In the genomic region with DNA sequence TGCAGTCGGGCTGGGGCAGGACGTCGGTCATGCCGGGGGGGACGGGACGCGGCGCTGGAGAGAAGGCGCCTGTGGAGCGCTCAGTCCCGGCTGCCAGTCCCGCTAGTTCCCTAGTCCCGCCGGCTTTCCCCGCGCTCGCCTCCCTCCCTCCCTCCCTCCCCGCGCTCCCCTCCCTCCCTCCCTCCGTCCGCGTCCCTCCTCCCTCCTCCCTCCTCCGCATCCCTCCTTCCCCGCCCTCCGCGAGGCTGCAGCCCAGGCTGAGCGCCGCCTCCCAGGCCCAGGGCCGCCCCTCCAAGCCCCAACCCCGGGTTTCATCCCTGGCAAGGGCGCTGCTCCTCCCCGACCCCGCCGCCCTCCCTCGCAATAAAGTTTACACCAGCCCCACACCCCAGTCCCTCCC, we compare ENCODE assay signal across 12 cellular contexts. TPM values are rescaled to one million over a fixed set of nuclear protein-coding genes. Genes with fewer than 3 reads are reported as not detected.
DNase-seq lines count a peak whose midpoint lies in the region; ATAC-seq, FAIRE-seq and TF ChIP-seq lines count a peak whose summit lies in the region.
"Had no signal": no experiment of that assay in that cellular context is flagged by ENCODE, and none has a peak within 500 bp of the region (broad histone marks: within the 10 kb centered on the region; RNA-seq: fewer than 3 reads in every experiment).

No MANE protein-coding gene starts in this region.

- no peak for DNase-seq in esophagus squamous epithelium (lab: John Stamatoyannopoulos, UW)
- peak; percentile 90 for DNase-seq in kidney
- no peak for DNase-seq in stomach
- DNase-seq in 8988T: no peak
- DNase-seq in NCI-H510A treated with DMSO at 0.1 percent for 48 hours (lab: John Stamatoyannopoulos, UW): no peak
- DNase-seq: activated CD4-positive, CD25-positive, alpha-beta regulatory T cell treated with anti-CD3 and anti-CD28 coated beads, Interleukin-2, amount 50 U/mL, for 72 hours; NCI-H187 treated with DMSO at 0.1 percent for 48 hours had no signal

- no peak for TF ChIP-seq EP300 in stomach (IDR thresholded peaks at IDR 0.05)

- intact Hi-C loops in esophagus squamous epithelium (cut with DNase I): no loop called here
- intact Hi-C loops in kidney (cut with DNase I): no loop called here
- intact Hi-C loops in stomach (cut with DNase I; ENCODE audit: low total_unique reads): no loop called here

- TF ChIP-seq CTCF in esophagus squamous epithelium (IDR thresholded peaks at IDR 0.05): no peak
- TF ChIP-seq CTCF in kidney (IDR thresholded peaks at IDR 0.05; ENCODE audit: borderline replicate concordance, extremely low read depth, insufficient read depth): no peak
- TF ChIP-seq CTCF in stomach (IDR thresholded peaks at IDR 0.05): no peak

- no peak for FAIRE-seq in kidney (lab: Jason Lieb, UNC)
- FAIRE-seq: frontal cortex, RCC 7860 had no signal

- H3K9ac ChIP-seq in HUES48 (ENCODE audit: low read depth, low read length) (no peak overlapping the region), kidney (ENCODE audit: low read length in 2 of 2) (no peak overlapping the region)

- no peaks in the 10 kb centered on the region for H3K9me3 ChIP-seq in HUES48 (ENCODE audit: control insufficient read depth, insufficient read depth, low read length)
- H3K9me3 ChIP-seq in esophagus squamous epithelium: no peaks in the 10 kb centered on the region
- no peaks in the 10 kb centered on the region for H3K9me3 ChIP-seq in kidney (ENCODE audit: control insufficient read depth in 1 of 2, low read length in 2 of 2)
- no peaks in the 10 kb centered on the region for H3K9me3 ChIP-seq in stomach

- H3K27ac ChIP-seq in HUES48 (ENCODE audit: low read depth, low read length) (no peak overlapping the region), esophagus squamous epithelium (peak overlapping the region in 3 of 4 donors; percentile 34 to 70 (median 67)), kidney (ENCODE audit: low read depth in 2 of 2, low read length in 2 of 2) (peak overlapping the region; percentile 43 to 58), stomach (peak overlapping the region in 3 of 5 donors; percentile 62 to 73 (median 69))

- H3K4me3 ChIP-seq in HUES48 (ENCODE audit: low read depth, low read length): peak overlapping the region; percentile 60
- peak overlapping the region; percentile 14 to 57 (median 34) for H3K4me3 ChIP-seq in esophagus squamous epithelium
- peak overlapping the region in 1 of 2 donors; percentile 43 for H3K4me3 ChIP-seq in kidney (ENCODE audit: low read length in 2 of 2)
- peak overlapping the region; percentile 36 to 42 (median 40) for H3K4me3 ChIP-seq in stomach

- H3K36me3 ChIP-seq in HUES48 (ENCODE audit: control insufficient read depth, insufficient read depth, low read length) (no peaks in the 10 kb centered on the region), esophagus squamous epithelium (peaks cover 0 to 88% (median 9%) of the 10 kb centered on the region in 3 donors), kidney (ENCODE audit: control insufficient read depth in 1 of 2, insufficient read depth in 2 of 2, low read length in 2 of 2) (no peaks in the 10 kb centered on the region), stomach (peaks cover 5 to 52% (median 37%) of the 10 kb centered on the region in 4 donors)

- H3K4me1 ChIP-seq in HUES48 (ENCODE audit: control insufficient read depth, insufficient read depth, low read length): no peaks in the 10 kb centered on the region
- H3K4me1 ChIP-seq in esophagus squamous epithelium: peaks cover 21 to 56% (median 25%) of the 10 kb centered on the region in 3 donors
- peaks cover 0 to 11% of the 10 kb centered on the region in 2 donors for H3K4me1 ChIP-seq in kidney (ENCODE audit: control insufficient read depth in 1 of 2, insufficient read depth in 1 of 2, low read depth in 1 of 2, low read length in 2 of 2)
- H3K4me1 ChIP-seq in stomach: peaks cover 24 to 51% (median 38%) of the 10 kb centered on the region in 4 donors

- H3K27me3 ChIP-seq in HUES48 (ENCODE audit: control insufficient read depth, insufficient read depth, low read length) (peaks cover 20% of the 10 kb centered on the region), esophagus squamous epithelium (no peaks in the 10 kb centered on the region), stomach (no peaks in the 10 kb centered on the region)

- 30 to 59% methylated on average over 2 to 7 of the region's 35 CpGs for WGBS in esophagus squamous epithelium, 2 donors
- 15 to 60% (median 38%) methylated on average over 5 to 32 of the region's 35 CpGs for WGBS in stomach, 5 donors

- TF ChIP-seq POLR2A in esophagus squamous epithelium (IDR thresholded peaks at IDR 0.05) (no peak), stomach (IDR thresholded peaks at IDR 0.05) (no peak)

- ATAC-seq in HG03108 (IDR thresholded peaks at IDR 0.05; ENCODE audit: unreplicated experiment) (no peak), GM21723 (IDR thresholded peaks at IDR 0.05; ENCODE audit: unreplicated experiment) (no peak)

RNA-seq across cellular contexts. Expression of a gene that starts 34.8 kb away (rescaled TPM):
- total RNA-seq in esophagus squamous epithelium (10 to 100 TPM in 3 of 4 donors, 1 to 10 TPM in 1; 7.7 to 18.5 (median 11.8) TPM), kidney (14.6 TPM), stomach (10 to 100 TPM in 2 of 5 donors, 1 to 10 TPM in 2, under 1 TPM in 1; 0.29 to 22.6 (median 8.9) TPM)
- polyA plus RNA-seq in kidney (ENCODE audit: insufficient read depth, low read depth, low replicate concordance) (17.3 TPM), stomach (1 to 10 TPM; 7.3 to 9.5 (median 8.6) TPM)

RNA-seq across cellular contexts. Expression of a gene that starts 52.1 kb away (rescaled TPM):
- 10 to 100 TPM; 19.5 to 34.9 (median 28.7) TPM for total RNA-seq in esophagus squamous epithelium
- 26.8 TPM for total RNA-seq in kidney
- polyA plus RNA-seq in kidney (ENCODE audit: insufficient read depth, low read depth, low replicate concordance): 10.2 TPM
- total RNA-seq in stomach: 10 to 100 TPM; 21.0 to 47.8 (median 26.9) TPM
- polyA plus RNA-seq in stomach: 10 to 100 TPM; 17.9 to 33.8 (median 23.2) TPM
